In genomic region chr19:16340654-16341053, GRCh38 we compare ENCODE assay signal across 22 cellular contexts. TPM values are rescaled to one million over a fixed set of nuclear protein-coding genes. Genes with fewer than 3 reads are reported as not detected.
DNase-seq lines count a peak whose midpoint lies in the region; ATAC-seq and TF ChIP-seq lines count a peak whose summit lies in the region.
"Had no signal": no experiment of that assay in that cellular context is flagged by ENCODE, and none has a peak within 500 bp of the region (broad histone marks: within the 10 kb centered on the region; RNA-seq: fewer than 3 reads in every experiment).

No MANE protein-coding gene starts in this region.

- POLR2A ChIA-PET in HEK293 (lab: Yijun Ruan, JAX), result interaction anchor here (0.6 kb wide), 1 partner anchor 152 kb away, joined by 4 read pairs; no protein-coding TSS in a partner anchor

- ATAC-seq in heart left ventricle, result no peak
- no peak for ATAC-seq in GM19455 (IDR thresholded peaks at IDR 0.05; ENCODE audit: unreplicated experiment)
- ATAC-seq: activated naive CD8-positive, alpha-beta T cell treated with anti-CD3 and anti-CD28 coated beads, Interleukin-2, amount 50 U/mL, for 24 hours; stimulated activated naive CD8-positive, alpha-beta T cell treated with anti-CD3 and anti-CD28 coated beads, Interleukin-15, Interleukin-2, amounts not matched to agents 100 U/mL and 50 U/mL, for 24 hours had no signal

- H3K4me1 ChIP-seq in heart left ventricle (peaks cover 10 to 67% (median 42%) of the 10 kb centered on the region in 12 donors), HEK293 (ENCODE audit: control insufficient read depth, insufficient read depth, low read length) (no peaks in the 10 kb centered on the region), esophagus muscularis mucosa (peaks cover 48 to 68% (median 52%) of the 10 kb centered on the region in 4 donors), sigmoid colon (peaks cover 0 to 46% (median 28%) of the 10 kb centered on the region in 4 donors)

- intact Hi-C loops in heart left ventricle (cut with DNase I) (no loop called here), cardiac septum (cut with DNase I) (no loop called here), esophagus muscularis mucosa (cut with DNase I) (loop anchor here (5.0 kb wide), 1 partner anchor 42 kb away; no protein-coding TSS in a partner anchor), sigmoid colon (cut with DNase I) (loop anchor here (5.0 kb wide), 1 partner anchor 42 kb away; no protein-coding TSS in a partner anchor)

- H3K27me3 ChIP-seq in heart left ventricle, result no peaks in the 10 kb centered on the region
- no peaks in the 10 kb centered on the region for H3K27me3 ChIP-seq in esophagus muscularis mucosa
- no peaks in the 10 kb centered on the region for H3K27me3 ChIP-seq in sigmoid colon
- H3K27me3 ChIP-seq: testis had no signal

- CTCF ChIA-PET in HEK293 (lab: Yijun Ruan, JAX), result interaction anchor here (0.6 to 0.7 kb wide), 2 partner anchors 19 to 42 kb away, joined by 3 to 4 read pairs; no protein-coding TSS in a partner anchor

- TF ChIP-seq CTCF in heart left ventricle (IDR thresholded peaks at IDR 0.05), result no peak
- no peak for TF ChIP-seq CTCF in HEK293 (tag by site-specific recombination; IDR thresholded peaks at IDR 0.05)
- no peak for TF ChIP-seq CTCF in esophagus muscularis mucosa (IDR thresholded peaks at IDR 0.05)
- no peak for TF ChIP-seq CTCF in sigmoid colon (IDR thresholded peaks at IDR 0.05)

- DNase-seq in heart left ventricle (no peak), cardiac septum (ENCODE audit: low spot score) (no peak), esophagus muscularis mucosa (ENCODE audit: extremely low spot score) (no peak), sigmoid colon (no peak), GDM1 (lab: John Stamatoyannopoulos, UW) (no peak)
- DNase-seq in activated effector memory CD4-positive, alpha-beta T cell treated with Interleukin-2 at 50 U/mL for 16 hours, result no peak
- DNase-seq: activated CD4-positive, alpha-beta T cell treated with anti-CD3 and anti-CD28 coated beads, Interleukin-2, amount 10 ng/mL, durations not matched to agents 24 days and 14 days; activated naive CD8-positive, alpha-beta T cell treated with anti-CD3 and anti-CD28 coated beads, Interleukin-2, amount 50 U/mL, for 24 hours; glutamatergic neuron; GM23248; mammary epithelial cell; NCI-H1436 treated with DMSO at 0.1 percent for 48 hours; NCI-H2107; NCI-H446; SK-N-SH; stimulated activated naive CD8-positive, alpha-beta T cell treated with anti-CD3 and anti-CD28 coated beads, Interleukin-15, Interleukin-2, amounts not matched to agents 100 U/mL and 50 U/mL, for 24 hours; T-helper 9 cell; testis; WERI-Rb-1 had no signal

- no peaks in the 10 kb centered on the region for H3K36me3 ChIP-seq in heart left ventricle
- H3K36me3 ChIP-seq in HEK293 (ENCODE audit: control insufficient read depth in 2 of 2, insufficient read depth in 1 of 2, low read length in 2 of 2), result no peaks in the 10 kb centered on the region
- no peaks in the 10 kb centered on the region for H3K36me3 ChIP-seq in esophagus muscularis mucosa
- H3K36me3 ChIP-seq in sigmoid colon, result no peaks in the 10 kb centered on the region
- H3K36me3 ChIP-seq: WERI-Rb-1 had no signal

- WGBS in heart left ventricle, 4 donors, result 92 to 98% (median 94%) methylated on average over 3 of the region's 3 CpGs
- WGBS in esophagus muscularis mucosa, result 90% methylated on average over 3 of the region's 3 CpGs
- WGBS in sigmoid colon, 2 donors, result 95 to 97% methylated on average over 3 of the region's 3 CpGs

- H3K4me3 ChIP-seq in heart left ventricle (no peak overlapping the region), HEK293 (ENCODE audit: low read depth, low read length) (no peak overlapping the region), esophagus muscularis mucosa (no peak overlapping the region), sigmoid colon (no peak overlapping the region)
- H3K4me3 ChIP-seq: GM23248, testis had no signal

- peak overlapping the region in 10 of 12 donors; percentile 44 to 97 (median 88) for H3K27ac ChIP-seq in heart left ventricle
- H3K27ac ChIP-seq in HEK293 (ENCODE audit: extremely low read depth, low read depth, low read length), result no peak overlapping the region
- peak overlapping the region; percentile 85 to 87 (median 86) for H3K27ac ChIP-seq in esophagus muscularis mucosa (replicated peaks in 1 of 4)
- H3K27ac ChIP-seq in sigmoid colon, result peak overlapping the region in 3 of 4 donors; percentile 79 to 88 (median 85)
- H3K27ac ChIP-seq: C4-2B, GM23248, testis, WERI-Rb-1 had no signal

- TF ChIP-seq EP300 in esophagus muscularis mucosa (IDR thresholded peaks at IDR 0.05), result no peak
- no peak for TF ChIP-seq EP300 in sigmoid colon (IDR thresholded peaks at IDR 0.05)

- TF ChIP-seq POLR2A in heart left ventricle (IDR thresholded peaks at IDR 0.05) (no peak), esophagus muscularis mucosa (IDR thresholded peaks at IDR 0.05; ENCODE audit: low read depth) (no peak), sigmoid colon (IDR thresholded peaks at IDR 0.05) (no peak)

- H3K9me3 ChIP-seq in heart left ventricle (no peaks in the 10 kb centered on the region), HEK293 (ENCODE audit: control insufficient read depth, insufficient read depth, low read depth, low read length) (no peaks in the 10 kb centered on the region), esophagus muscularis mucosa (no peaks in the 10 kb centered on the region), sigmoid colon (no peaks in the 10 kb centered on the region)
- H3K9me3 ChIP-seq: SK-N-SH, testis had no signal

TF ChIP-seq in HEK293, 187 proteins besides CTCF, POLR2A, EP300 and RAD21:
- no peak for TF ChIP-seq ZNF354C (tag by site-specific recombination; IDR thresholded peaks at IDR 0.05; ENCODE audit: borderline replicate concordance, low read depth)
- peak; percentile 98 for TF ChIP-seq ZNF146 (tag by site-specific recombination; IDR thresholded peaks at IDR 0.05)

RNA-seq across cellular contexts. Expression of gene KLF2, which starts 16.0 kb away (rescaled TPM):
- total RNA-seq in heart left ventricle (10 to 100 TPM; 28.0 to 87.2 (median 45.0) TPM), cardiac septum (44.6 TPM), esophagus muscularis mucosa (10 to 100 TPM; 64.9 to 74.1 (median 68.5) TPM), sigmoid colon (10 to 100 TPM; 17.1 to 49.3 (median 28.3) TPM)
- polyA plus RNA-seq in heart left ventricle (10 to 100 TPM; 14.4 to 24.2 TPM), sigmoid colon (10 to 100 TPM in 1 of 3 donors, 1 to 10 TPM in 2; 2.8 to 25.9 (median 3.6) TPM)

Comparison
In these comparisons a context has a peak if more than half of its experiments do, and no peak if none do; other contexts are left out.
1. intact Hi-C loops: an anchor here in esophagus muscularis mucosa (5.0 kb wide) and sigmoid colon (5.0 kb wide); none called in heart left ventricle and cardiac septum.